In genomic region chr15:32943691-32944090, GRCh38 we compare ENCODE assay signal across 27 cellular contexts.
"Had no signal": no experiment of that assay in that cellular context is flagged by ENCODE, and none has a peak within 500 bp of the region (broad histone marks: within the 10 kb centered on the region; RNA-seq: fewer than 3 reads in every experiment).

No MANE protein-coding gene starts in this region.

- DNase-seq: activated CD4-positive, alpha-beta memory T cell treated with anti-CD3 and anti-CD28 coated beads for 36 hours; activated CD4-positive, alpha-beta T cell treated with anti-CD3 and anti-CD28 coated beads for 48 hours; activated CD8-positive, alpha-beta memory T cell treated with anti-CD3 and anti-CD28 coated beads, Interleukin-2, amount 50 U/mL, for 48 hours; activated gamma-delta T cell treated with Interleukin-2 at 50 U/mL for 16 hours; activated naive CD4-positive, alpha-beta T cell treated with anti-CD3 and anti-CD28 coated beads, Interleukin-2, amount 50 U/mL, for 16 hours; activated T-cell treated with anti-CD3 and anti-CD28 coated beads, Interleukin-2, amount 50 U/mL, for 24 hours; cerebellar nuclear complex; dorsolateral prefrontal cortex; effector memory CD4-positive, alpha-beta T cell; gastrocnemius medialis; left colon; mammary epithelial cell; midbrain; naive thymus-derived CD4-positive, alpha-beta T cell; ovary; stimulated activated CD4-positive, alpha-beta T cell treated with anti-CD3 and anti-CD28 coated beads, Interleukin-4, amount 100 ng/mL, for 24 hours; substantia nigra; T-helper 1 cell; WERI-Rb-1 had no signal

- H3K4me3 ChIP-seq: coronary artery, dorsolateral prefrontal cortex, gastrocnemius medialis, hepatocyte, ovary, skin epidermis, vagina had no signal

- H3K9me3 ChIP-seq: gastrocnemius medialis, ovary, vagina had no signal

- H3K27me3 ChIP-seq: dorsolateral prefrontal cortex, gastrocnemius medialis, hepatocyte, ovary, vagina had no signal

- ATAC-seq: activated CD4-positive, CD25-positive, alpha-beta regulatory T cell treated with anti-CD3 and anti-CD28 coated beads, Interleukin-2, amount 50 U/mL, for 24 hours; activated T-helper 17 cell treated with anti-CD3 and anti-CD28 coated beads, Interleukin-2, amount 50 U/mL, for 72 hours; gastrocnemius medialis; left colon; naive thymus-derived CD4-positive, alpha-beta T cell; sciatic nerve; stimulated activated effector memory CD8-positive, alpha-beta T cell treated with anti-CD3 and anti-CD28 coated beads, Interleukin-12 subunit alpha, Interleukin-12 subunit beta, amount 100 ng/mL, for 72 hours had no signal

- H3K4me1 ChIP-seq: gastrocnemius medialis, vagina had no signal

- H3K27ac ChIP-seq: coronary artery, gastrocnemius medialis, hepatocyte, ovary, skin epidermis, vagina, WERI-Rb-1 had no signal

- H3K36me3 ChIP-seq: gastrocnemius medialis, ovary, vagina, WERI-Rb-1 had no signal
